7 cellular contexts compared by ENCODE assay signal in the genomic region with DNA sequence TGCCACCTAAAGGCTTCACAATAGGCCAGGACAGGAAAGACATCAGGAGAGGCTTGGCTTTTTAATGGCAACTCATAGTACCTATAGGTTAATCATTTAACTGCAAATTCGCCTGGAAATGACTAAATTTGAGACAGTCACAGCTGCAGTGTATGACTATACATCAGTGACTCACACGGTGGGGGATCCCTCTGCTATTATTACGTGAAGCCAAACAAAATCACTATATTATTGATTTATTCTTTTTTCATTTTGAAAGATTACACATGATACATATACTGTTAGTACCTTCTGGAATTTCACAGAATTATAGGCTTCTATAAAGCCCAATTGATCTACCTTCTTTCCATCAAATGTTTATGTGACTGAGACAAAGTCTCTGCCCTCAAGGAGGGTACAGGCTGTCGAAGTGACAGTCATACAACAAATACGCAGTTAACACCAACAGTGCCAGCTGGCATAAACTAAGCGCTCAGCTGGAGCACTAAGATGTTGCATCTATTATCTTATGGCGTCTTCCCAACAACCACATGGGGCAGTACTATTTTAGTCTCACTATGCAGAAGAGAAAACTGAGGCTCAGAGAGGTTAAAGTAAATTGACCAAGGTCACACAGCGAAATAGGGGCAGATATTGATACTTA.
DNase-seq lines count a peak whose midpoint lies in the region; ATAC-seq, FAIRE-seq and TF ChIP-seq lines count a peak whose summit lies in the region.

No MANE protein-coding gene starts in this region.

- CTCF ChIA-PET in activated CD4-positive, alpha-beta T cell treated with anti-CD3 and anti-CD28 coated beads, Interleukin-2, amount 10 ng/mL, durations not matched to agents 7 days and 5 days (lab: Charles Lee) = interaction anchor here (1.2 kb wide), 1 partner anchor 10 kb away, joined by 4 read pairs; no protein-coding TSS in a partner anchor

- peaks cover 3% of the 10 kb centered on the region for H3K9me3 Mint-ChIP-seq in activated CD4-positive, alpha-beta T cell treated with anti-CD3 and anti-CD28 coated beads, Interleukin-2, amount 10 ng/mL, durations not matched to agents 7 days and 5 days
- H3K9me3 Mint-ChIP-seq in nephron = no peaks in the 10 kb centered on the region

- ATAC-seq in HG02884 (IDR thresholded peaks at IDR 0.05; ENCODE audit: unreplicated experiment) = peak; percentile 81

- POLR2A ChIA-PET in activated CD4-positive, alpha-beta T cell treated with anti-CD3 and anti-CD28 coated beads, Interleukin-2, amount 10 ng/mL, durations not matched to agents 7 days and 5 days (lab: Charles Lee) = no interaction called here

- DNase-seq in GM19238 (ENCODE audit: insufficient read length, low spot score) (peak; percentile 12), NCI-H69 (lab: John Stamatoyannopoulos, UW) (no peak), kidney (no peak), small intestine (no peak)
- DNase-seq in activated CD4-positive, alpha-beta T cell treated with anti-CD3 and anti-CD28 coated beads, Interleukin-2, amount 10 ng/mL, durations not matched to agents 7 days and 5 days = peak; percentile 15

- no peaks in the 10 kb centered on the region for H3K27me3 ChIP-seq in small intestine (ENCODE audit: control insufficient read depth in 2 of 2, insufficient read depth in 2 of 2, low read length in 2 of 2)

- H3K27ac ChIP-seq in kidney (ENCODE audit: low read depth in 2 of 2, low read length in 2 of 2) = no peak overlapping the region
- H3K27ac ChIP-seq in small intestine (ENCODE audit: low read depth in 1 of 2, low read length in 1 of 2) = no peak overlapping the region

- no peak overlapping the region for H3K4me3 ChIP-seq in kidney (ENCODE audit: low read length in 2 of 2)
- H3K4me3 ChIP-seq in small intestine (ENCODE audit: low read depth in 1 of 2, low read length in 2 of 2) = no peak overlapping the region

- TF ChIP-seq CTCF in nephron (IDR thresholded peaks at IDR 0.05; ENCODE audit: unreplicated experiment in 3 of 3) (no peak), kidney (IDR thresholded peaks at IDR 0.05; ENCODE audit: borderline replicate concordance, extremely low read depth, insufficient read depth) (no peak)

- intact Hi-C loops in kidney (cut with DNase I) = no loop called here

- H3K4me1 Mint-ChIP-seq in activated CD4-positive, alpha-beta T cell treated with anti-CD3 and anti-CD28 coated beads, Interleukin-2, amount 10 ng/mL, durations not matched to agents 7 days and 5 days = peaks cover 55% of the 10 kb centered on the region
- peaks cover 24% of the 10 kb centered on the region for H3K4me1 Mint-ChIP-seq in nephron

- H3K9me3 ChIP-seq in kidney (ENCODE audit: control insufficient read depth in 1 of 2, low read length in 2 of 2) (no peaks in the 10 kb centered on the region), small intestine (ENCODE audit: control insufficient read depth, low read depth) (no peaks in the 10 kb centered on the region)

- H3K4me3 Mint-ChIP-seq in activated CD4-positive, alpha-beta T cell treated with anti-CD3 and anti-CD28 coated beads, Interleukin-2, amount 10 ng/mL, durations not matched to agents 7 days and 5 days = no peak overlapping the region
- no peak overlapping the region for H3K4me3 Mint-ChIP-seq in nephron

- peaks cover 2 to 4% of the 10 kb centered on the region in 2 donors for H3K36me3 ChIP-seq in kidney (ENCODE audit: control insufficient read depth in 1 of 2, insufficient read depth in 2 of 2, low read length in 2 of 2)
- H3K36me3 ChIP-seq in small intestine (ENCODE audit: control insufficient read depth in 2 of 2, insufficient read depth in 2 of 2, low read length in 2 of 2) = no peaks in the 10 kb centered on the region

- H3K4me1 ChIP-seq in kidney (ENCODE audit: control insufficient read depth in 1 of 2, insufficient read depth in 1 of 2, low read depth in 1 of 2, low read length in 2 of 2) = no peaks in the 10 kb centered on the region
- peaks cover 0 to 3% of the 10 kb centered on the region in 2 donors for H3K4me1 ChIP-seq in small intestine (ENCODE audit: control insufficient read depth in 2 of 2, insufficient read depth in 1 of 2, low read depth in 1 of 2, low read length in 1 of 2)

- no peak overlapping the region for H3K9ac ChIP-seq in kidney (ENCODE audit: low read length in 2 of 2)

- H3K27ac Mint-ChIP-seq in activated CD4-positive, alpha-beta T cell treated with anti-CD3 and anti-CD28 coated beads, Interleukin-2, amount 10 ng/mL, durations not matched to agents 7 days and 5 days = peak overlapping the region; percentile 84
- peak overlapping the region; percentile 44 to 82 (median 53) for H3K27ac Mint-ChIP-seq in nephron

- FAIRE-seq in kidney (lab: Jason Lieb, UNC) (no peak), small intestine (lab: Jason Lieb, UNC) (no peak)

- 52 to 63% (median 52%) methylated on average over 8 of the region's 8 CpGs for WGBS in small intestine, 3 donors

- H3K36me3 Mint-ChIP-seq in activated CD4-positive, alpha-beta T cell treated with anti-CD3 and anti-CD28 coated beads, Interleukin-2, amount 10 ng/mL, durations not matched to agents 7 days and 5 days (ENCODE audit: low read depth) = peaks cover 4% of the 10 kb centered on the region
- peaks cover 27% of the 10 kb centered on the region for H3K36me3 Mint-ChIP-seq in nephron (ENCODE audit: low read depth)

- H3K27me3 Mint-ChIP-seq in activated CD4-positive, alpha-beta T cell treated with anti-CD3 and anti-CD28 coated beads, Interleukin-2, amount 10 ng/mL, durations not matched to agents 7 days and 5 days = no peaks in the 10 kb centered on the region
- H3K27me3 Mint-ChIP-seq in nephron (ENCODE audit: low read depth) = no peaks in the 10 kb centered on the region

Comparison
In these comparisons a context has a peak if more than half of its experiments do, and no peak if none do; other contexts are left out.
1. DNase-seq: peak in GM19238 (single experiment) and activated CD4-positive, alpha-beta T cell treated with anti-CD3 and anti-CD28 coated beads, Interleukin-2, amount 10 ng/mL, durations not matched to agents 7 days and 5 days (single experiment); none in NCI-H69 (single experiment), kidney (single experiment) and small intestine (single experiment).